Comparison of ENCODE assay signal across 1 cellular context in genomic region chr16:69345923-69346322, GRCh38.
TF ChIP-seq lines count a peak whose summit lies in the region.

No MANE protein-coding gene starts in this region.

TF ChIP-seq in WTC11, 78 proteins besides CTCF, POLR2A, EP300 and RAD21 (continued from another document):
- no peak for TF ChIP-seq E2F5 (CRISPR knock-in tag; IDR thresholded peaks at IDR 0.05)
- no peak for TF ChIP-seq ESRRA (CRISPR knock-in tag; IDR thresholded peaks at IDR 0.05; ENCODE audit: borderline replicate concordance)
- TF ChIP-seq NR1H2 (CRISPR knock-in tag; IDR thresholded peaks at IDR 0.05): no peak
- no peak for TF ChIP-seq PREB (CRISPR knock-in tag; IDR thresholded peaks at IDR 0.05; ENCODE audit: borderline replicate concordance)
- TF ChIP-seq ZBTB21 (CRISPR knock-in tag; IDR thresholded peaks at IDR 0.05; ENCODE audit: borderline replicate concordance): no peak
TF ChIP-seq in WTC11: peak in this region for 0.
